ENCODE assay signal across 1 cellular context in genomic region chr15:68234060-68234459, GRCh38.
TF ChIP-seq lines count a peak whose summit lies in the region.

No MANE protein-coding gene starts in this region.

TF ChIP-seq in H1, 55 proteins besides CTCF, POLR2A, EP300 and RAD21:
- TF ChIP-seq JUN (IDR thresholded peaks at IDR 0.05; ENCODE audit: low read depth, low read length): no peak
- no peak for TF ChIP-seq POLR2AphosphoS5 (IDR thresholded peaks at IDR 0.05; ENCODE audit: low read depth, low read length)
- TF ChIP-seq SUZ12 (IDR thresholded peaks at IDR 0.05; ENCODE audit: low read length): no peak
TF ChIP-seq in H1: peak in this region for 0.
